In the genomic region with DNA sequence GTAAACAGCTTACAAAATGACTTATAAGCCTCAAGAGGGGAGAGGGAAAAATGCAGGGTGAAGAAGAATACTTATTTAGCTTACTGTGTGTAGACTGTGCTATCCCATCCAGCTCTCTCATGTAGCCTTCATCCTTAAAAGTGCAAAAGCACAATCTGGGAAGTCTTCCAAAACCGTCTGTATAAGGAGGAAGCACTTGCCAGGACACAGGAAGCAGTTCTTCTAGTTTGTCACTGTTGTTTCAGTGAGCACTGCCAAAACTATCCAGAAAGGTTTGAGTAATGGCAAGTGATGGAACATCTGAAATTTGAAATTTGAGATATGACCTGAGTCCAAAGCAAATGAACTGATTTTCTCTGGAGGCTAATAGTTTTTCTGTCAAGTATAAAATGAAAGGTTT, we compare ENCODE assay signal across 15 cellular contexts.
"Had no signal": no experiment of that assay in that cellular context is flagged by ENCODE, and none has a peak within 500 bp of the region (broad histone marks: within the 10 kb centered on the region; RNA-seq: fewer than 3 reads in every experiment).

No MANE protein-coding gene starts in this region.

- DNase-seq: activated B cell treated with CpG ODN at 0.5 μM for 24 hours; activated CD4-positive, alpha-beta T cell treated with anti-CD3 and anti-CD28 coated beads for 48 hours; activated CD8-positive, alpha-beta memory T cell treated with anti-CD3 and anti-CD28 coated beads, Interleukin-2, amount 50 U/mL, for 48 hours; activated CD8-positive, alpha-beta T cell treated with anti-CD3 and anti-CD28 coated beads for 36 hours; activated gamma-delta T cell; activated T-cell treated with anti-CD3 and anti-CD28 coated beads, Interleukin-2, amount 50 U/mL, for 72 hours; caudate nucleus; hippocampal formation; kidney; left ventricle myocardium superior; mesendoderm; posterior cingulate gyrus; stimulated activated CD4-positive, alpha-beta T cell treated with anti-CD3 and anti-CD28 coated beads, Interleukin-4, amount 100 ng/mL, for 1 hour; stimulated activated naive B cell treated with anti-CD40 and anti-IgM and Interleukin-4, amounts not matched to agents 10 μg/mL and 1 μg/mL and 100 μg/mL, for 72 hours; tibial artery had no signal
